8 cellular contexts compared by ENCODE assay signal in the genomic region with DNA sequence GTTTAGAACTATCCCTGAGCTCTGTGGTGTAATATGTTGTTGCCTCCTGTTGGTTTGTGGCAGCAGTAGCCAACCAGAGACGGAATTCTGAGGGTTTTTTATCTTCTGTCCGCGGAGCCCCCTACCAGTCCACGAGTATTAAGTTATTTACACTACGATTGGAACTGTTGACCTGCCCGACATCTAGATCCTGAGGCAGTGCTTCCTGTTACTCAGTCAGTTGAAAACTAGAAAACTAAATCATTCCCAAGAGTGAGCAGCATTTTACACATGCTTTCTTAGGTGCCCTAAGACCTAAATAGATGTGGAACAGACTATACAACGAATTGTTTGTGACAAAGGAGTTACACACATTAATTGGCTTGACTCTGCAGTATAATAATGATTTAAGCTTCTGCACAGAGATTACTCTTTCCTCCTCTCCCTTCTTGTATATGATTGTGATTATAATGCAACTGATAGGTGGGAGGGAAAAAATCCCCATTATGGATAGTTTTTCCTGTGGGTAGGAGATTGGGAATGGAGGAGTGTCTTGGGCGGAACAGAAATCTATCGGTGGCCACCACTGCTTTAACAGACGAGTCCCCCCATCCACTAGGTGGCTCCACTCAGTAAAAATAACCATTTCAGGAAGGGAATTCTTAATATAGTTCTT. TPM values are rescaled to one million over a fixed set of nuclear protein-coding genes. Genes with fewer than 3 reads are reported as not detected.
DNase-seq lines count a peak whose midpoint lies in the region; ATAC-seq and TF ChIP-seq lines count a peak whose summit lies in the region.

No MANE protein-coding gene starts in this region.

- DNase-seq in AG04450 (ENCODE audit: low read depth, low spot score) (no peak), NCI-H1417 (lab: John Stamatoyannopoulos, UW) (peak; percentile 40 to 71 (median 45)), T-helper 1 cell (peak in 4 of 5 donors; percentile 8 to 52 (median 28)), choroid plexus epithelial cell (ENCODE audit: low read depth) (peak; percentile 78), lower lobe of right lung (no peak)
- peak; percentile 30 to 34 for DNase-seq in stimulated activated naive CD8-positive, alpha-beta T cell treated with anti-CD3 and anti-CD28 coated beads, Interleukin-15, amount 100 ng/mL, for 72 hours

- H3K4me3 ChIP-seq in AG04450 (ENCODE audit: low read depth, low read length) (peak overlapping the region; percentile 86), choroid plexus epithelial cell (ENCODE audit: low read depth, low read length) (peak overlapping the region; percentile 75), lower lobe of right lung (peak overlapping the region; percentile 90)

- peaks cover 48% of the 10 kb centered on the region for H3K4me1 ChIP-seq in lower lobe of right lung

- H3K27me3 ChIP-seq in AG04450 (ENCODE audit: control insufficient read depth, insufficient read depth, low read length) (no peaks in the 10 kb centered on the region), lower lobe of right lung (ENCODE audit: low read depth) (no peaks in the 10 kb centered on the region)

- peak overlapping the region; percentile 89 to 95 for H3K27ac Mint-ChIP-seq in stimulated activated naive CD8-positive, alpha-beta T cell treated with anti-CD3 and anti-CD28 coated beads, Interleukin-15, amount 100 ng/mL, for 72 hours

- H3K9me3 ChIP-seq in AG04450 (ENCODE audit: control insufficient read depth, insufficient read depth, low read length) (peaks cover 2% of the 10 kb centered on the region; the same call in 1 of the 2 replicates), lower lobe of right lung (no peaks in the 10 kb centered on the region)

- peaks cover 18% of the 10 kb centered on the region for H3K4me1 Mint-ChIP-seq in stimulated activated naive CD8-positive, alpha-beta T cell treated with anti-CD3 and anti-CD28 coated beads, Interleukin-15, amount 100 ng/mL, for 72 hours

- peak; percentile 3 for ATAC-seq in GM18505 (IDR thresholded peaks at IDR 0.05; ENCODE audit: unreplicated experiment)
- ATAC-seq in lower lobe of right lung, result peak; percentile 10 to 14
- no peak for ATAC-seq in stimulated activated naive CD8-positive, alpha-beta T cell treated with anti-CD3 and anti-CD28 coated beads, Interleukin-15, amount 100 ng/mL, for 72 hours
- no peak for ATAC-seq in HG03565 (IDR thresholded peaks at IDR 0.05; ENCODE audit: unreplicated experiment)

- H3K27ac ChIP-seq in AG04450 (ENCODE audit: low read depth, low read length) (peak overlapping the region; percentile 92), lower lobe of right lung (peak overlapping the region; percentile 100)

- POLR2A ChIA-PET in AG04450 (lab: Yijun Ruan, JAX), result interaction anchor here (0.6 to 1.4 kb wide), 4 partner anchors 10 to 61 kb away, joined by 3 to 7 read pairs (median 4); partner anchors contain the start of gene PHF3

- peak overlapping the region; percentile 95 for H3K4me3 Mint-ChIP-seq in stimulated activated naive CD8-positive, alpha-beta T cell treated with anti-CD3 and anti-CD28 coated beads, Interleukin-15, amount 100 ng/mL, for 72 hours

- TF ChIP-seq CTCF in AG04450 (IDR thresholded peaks at IDR 0.05; ENCODE audit: low read depth, low read length) (peak; percentile 66), choroid plexus epithelial cell (conservative IDR thresholded peaks at IDR 0.05; ENCODE audit: low read depth, low read length) (peak; percentile 76), lower lobe of right lung (IDR thresholded peaks at IDR 0.05) (peak; percentile 61)

- no peak for TF ChIP-seq POLR2A in GM18505 (IDR thresholded peaks at IDR 0.05; ENCODE audit: borderline replicate concordance, extremely low read depth, insufficient read depth, insufficient read length)

- peaks cover 28% of the 10 kb centered on the region for H3K36me3 ChIP-seq in lower lobe of right lung

- intact Hi-C loops in lower lobe of right lung (cut with DNase I), result no loop called here

- H3K27me3 Mint-ChIP-seq in stimulated activated naive CD8-positive, alpha-beta T cell treated with anti-CD3 and anti-CD28 coated beads, Interleukin-15, amount 100 ng/mL, for 72 hours, result no peaks in the 10 kb centered on the region

- H3K9me3 Mint-ChIP-seq in stimulated activated naive CD8-positive, alpha-beta T cell treated with anti-CD3 and anti-CD28 coated beads, Interleukin-15, amount 100 ng/mL, for 72 hours, result no peaks in the 10 kb centered on the region

- CTCF ChIA-PET in AG04450 (lab: Charles Lee), result interaction anchor here (0.5 to 2.5 kb wide), 22 partner anchors 9 to 675 kb away, joined by 3 to 17 read pairs (median 4); no protein-coding TSS in a partner anchor

RNA-seq across cellular contexts. Expression of gene PTP4A1, which starts 1.7 kb away (rescaled TPM):
- polyA plus RNA-seq in AG04450 (2011; rRNA removed), result 34.3 and 37.7 TPM in 2 replicates
- 19.3 and 38.6 TPM in 2 replicates for polyA minus RNA-seq in AG04450 (2011; rRNA and poly(A)+ RNA removed)
- total RNA-seq in lower lobe of right lung, result 57.6 TPM

Comparison
In these comparisons a context has a peak if more than half of its experiments do, and no peak if none do; other contexts are left out.
1. DNase-seq: peak in NCI-H1417 (3 of 3), T-helper 1 cell (4 of 5), choroid plexus epithelial cell (single experiment) and stimulated activated naive CD8-positive, alpha-beta T cell treated with anti-CD3 and anti-CD28 coated beads, Interleukin-15, amount 100 ng/mL, for 72 hours (2 of 2); none in AG04450 (single experiment) and lower lobe of right lung (single experiment).
2. ATAC-seq: peak in GM18505 (single experiment) and lower lobe of right lung (2 of 2); none in stimulated activated naive CD8-positive, alpha-beta T cell treated with anti-CD3 and anti-CD28 coated beads, Interleukin-15, amount 100 ng/mL, for 72 hours (single experiment) and HG03565 (single experiment).
3. Peak in every context shown above with its lines, with median percentiles within 50 percentile points of each other: H3K4me3 ChIP-seq and CTCF ChIP-seq.